18 cellular contexts compared by ENCODE assay signal in the genomic region with DNA sequence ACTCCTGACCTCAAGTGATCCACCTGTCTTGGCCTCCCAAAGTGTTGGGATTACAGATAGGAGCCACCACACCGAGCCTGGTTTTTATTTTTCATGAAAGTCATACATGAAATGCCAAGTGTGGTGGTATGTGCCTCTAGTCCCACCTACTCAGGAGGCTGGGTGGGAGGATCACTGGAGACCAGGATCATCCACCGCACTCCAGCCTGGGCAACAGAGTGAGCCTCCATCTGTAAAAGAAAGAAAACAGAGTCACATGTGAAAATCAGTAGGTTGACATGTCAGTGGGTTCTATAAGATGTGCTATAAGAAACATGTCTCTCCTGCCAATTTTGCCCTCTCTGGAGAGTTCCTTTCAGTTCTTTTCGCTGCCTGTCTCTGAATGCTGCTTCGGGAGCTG. TPM values are rescaled to one million over a fixed set of nuclear protein-coding genes. Genes with fewer than 3 reads are reported as not detected.
A peak's percentile ranks its signal among the peaks of the same experiment; 100 is the strongest.
DNase-seq lines count a peak whose midpoint lies in the region; ATAC-seq and TF ChIP-seq lines count a peak whose summit lies in the region.
"Had no signal": no experiment of that assay in that cellular context is flagged by ENCODE, and none has a peak within 500 bp of the region (broad histone marks: within the 10 kb centered on the region; RNA-seq: fewer than 3 reads in every experiment).

No MANE protein-coding gene starts in this region.

- intact Hi-C loops in spleen (cut with DNase I; ENCODE audit: low total_unique reads): no loop called here

- H3K27me3 Mint-ChIP-seq in HFFc6 (ENCODE audit: insufficient read depth): no peaks in the 10 kb centered on the region; the same call in 1 of the 2 replicates
- H3K27me3 Mint-ChIP-seq in endodermal cell (ENCODE audit: insufficient read depth): no peaks in the 10 kb centered on the region
- H3K27me3 Mint-ChIP-seq: CD4-positive, alpha-beta memory T cell had no signal

- H3K4me3 Mint-ChIP-seq in HFFc6 (no peak overlapping the region), endodermal cell (no peak overlapping the region)
- H3K4me3 Mint-ChIP-seq: CD4-positive, alpha-beta memory T cell had no signal

- H3K27ac ChIP-seq in RWPE2 (ENCODE audit: poor library complexity, severe bottlenecking) (peak overlapping the region; percentile 15), endodermal cell (ENCODE audit: low read depth, low read length) (no peak overlapping the region), spleen (no peak overlapping the region)

- 91 to 95% methylated on average over 4 of the region's 4 CpGs for WGBS in endodermal cell (ENCODE audit: insufficient coverage in 1 of 2, insufficient read length in 1 of 2), 2 experiments
- WGBS in spleen, 5 donors: 95 to 100% (median 97%) methylated on average over 4 of the region's 4 CpGs

- no peak overlapping the region for H3K9ac ChIP-seq in endodermal cell (ENCODE audit: extremely low read depth, low read length, poor library complexity, severe bottlenecking)
- H3K9ac ChIP-seq: SK-N-SH had no signal

- H3K4me3 ChIP-seq in RWPE2 (ENCODE audit: severe bottlenecking): no peak overlapping the region
- H3K4me3 ChIP-seq in endodermal cell (ENCODE audit: low read length): no peak overlapping the region
- H3K4me3 ChIP-seq in spleen: no peak overlapping the region
- H3K4me3 ChIP-seq: HAP-1 had no signal

- H3K36me3 ChIP-seq in RWPE2 (ENCODE audit: low read depth) (no peaks in the 10 kb centered on the region), endodermal cell (ENCODE audit: control insufficient read depth, insufficient read depth, low read length) (no peaks in the 10 kb centered on the region), spleen (peaks cover 0 to 47% (median 0%) of the 10 kb centered on the region in 6 donors)
- H3K36me3 ChIP-seq: BE2C, HAP-1 had no signal

- H3K27ac Mint-ChIP-seq in HFFc6 (peak overlapping the region; percentile 73), endodermal cell (peak overlapping the region; percentile 70)
- H3K27ac Mint-ChIP-seq: CD4-positive, alpha-beta memory T cell had no signal

- H3K27me3 ChIP-seq in RWPE2 (ENCODE audit: insufficient read depth, poor library complexity, severe bottlenecking) (no peaks in the 10 kb centered on the region), endodermal cell (ENCODE audit: control insufficient read depth, insufficient read depth, low read length, poor library complexity, severe bottlenecking) (no peaks in the 10 kb centered on the region), spleen (replicated peaks in 1 of 7) (no peaks in the 10 kb centered on the region)
- H3K27me3 ChIP-seq: BE2C had no signal

- DNase-seq in HFFc6 (no peak), RWPE2 (ENCODE audit: low spot score) (peak; percentile 34), endodermal cell (no peak), spleen (peak; percentile 5), NOMO-1 treated with DMSO at 0.1 percent for 48 hours (lab: John Stamatoyannopoulos, UW; ENCODE audit: unreplicated experiment) (no peak), cerebellar nuclear complex (lab: John Stamatoyannopoulos, UW) (no peak)
- DNase-seq in stimulated activated CD4-positive, alpha-beta T cell treated with anti-CD3 and anti-CD28 coated beads, Interleukin-15, amount 100 ng/mL, for 24 hours: no peak
- DNase-seq: BE2C; CD4-positive, alpha-beta memory T cell; DMS79; MV-4-11; NCI-H1417; NCI-H187 treated with DMSO at 0.1 percent for 48 hours; NCI-H446 treated with DMSO at 0.1 percent for 48 hours; NK-92 treated with Interleukin-12 subunit alpha and Interleukin-12 subunit beta, amount 100 ng/mL, for 24 hours; Right ventricle myocardium superior; SK-N-SH had no signal

- peaks cover 11% of the 10 kb centered on the region for H3K4me1 ChIP-seq in RWPE2 (ENCODE audit: insufficient read depth, poor library complexity, severe bottlenecking)
- H3K4me1 ChIP-seq in endodermal cell (ENCODE audit: control insufficient read depth, insufficient read depth, low read length): no peaks in the 10 kb centered on the region
- H3K4me1 ChIP-seq in spleen: peaks cover 0 to 10% (median 6%) of the 10 kb centered on the region in 6 donors
- H3K4me1 ChIP-seq: BE2C, HAP-1 had no signal

- no peak for TF ChIP-seq CTCF in HFFc6 (IDR thresholded peaks at IDR 0.05)
- TF ChIP-seq CTCF in RWPE2 (IDR thresholded peaks at IDR 0.05; ENCODE audit: poor library complexity, severe bottlenecking): no peak
- no peak for TF ChIP-seq CTCF in endodermal cell (conservative IDR thresholded peaks at IDR 0.05)
- TF ChIP-seq CTCF in spleen (IDR thresholded peaks at IDR 0.05 in 8 of 11, conservative IDR thresholded peaks at IDR 0.05 in 3 of 11): no peak

- H3K9me3 ChIP-seq in RWPE2 (ENCODE audit: severe bottlenecking): no peaks in the 10 kb centered on the region
- H3K9me3 ChIP-seq in endodermal cell (ENCODE audit: control insufficient read depth, low read length): peaks cover 4% of the 10 kb centered on the region
- H3K9me3 ChIP-seq in spleen: peaks cover 0 to 9% (median 5%) of the 10 kb centered on the region in 8 donors
- H3K9me3 ChIP-seq: BE2C, HAP-1, SK-N-SH had no signal

- TF ChIP-seq POLR2A in spleen (IDR thresholded peaks at IDR 0.05): no peak

- peaks cover 15% of the 10 kb centered on the region for H3K4me1 Mint-ChIP-seq in HFFc6 (ENCODE audit: low read depth)
- peaks cover 4% of the 10 kb centered on the region for H3K4me1 Mint-ChIP-seq in endodermal cell

- no peaks in the 10 kb centered on the region for H3K9me3 Mint-ChIP-seq in HFFc6
- H3K9me3 Mint-ChIP-seq in endodermal cell: peaks cover 13% of the 10 kb centered on the region

- H3K36me3 Mint-ChIP-seq in HFFc6 (ENCODE audit: low read depth): no peaks in the 10 kb centered on the region
- H3K36me3 Mint-ChIP-seq in endodermal cell (ENCODE audit: low read depth): peaks cover 30% of the 10 kb centered on the region

- no peak; the same call in 1 of the 3 replicates for ATAC-seq in RWPE2 (ENCODE audit: low read depth)

RNA-seq across cellular contexts. Expression of gene ANKRD9, which starts 28.2 kb away (rescaled TPM):
- 10 to 100 TPM; 13.4 to 18.0 (median 15.6) TPM for total RNA-seq in HFFc6 (2021; fragmentation: NEBNext Ultra II Directional; extraction: Animal tissue kit (Norgen Biotek cat#: 25700))
- 10 to 100 TPM; 32.7 to 38.9 TPM for total RNA-seq in endodermal cell
- polyA plus RNA-seq in endodermal cell (2013, experiment 1 of 2): 28.5 TPM
- polyA plus RNA-seq in endodermal cell (2013, experiment 2 of 2): 27.2 TPM
- total RNA-seq in spleen: 10 to 100 TPM in 6 of 7 donors, 1 to 10 TPM in 1; 8.6 to 24.0 (median 15.7) TPM
- polyA plus RNA-seq in spleen: 1 to 10 TPM; 2.2 to 4.9 (median 2.3) TPM

Comparison
In these comparisons a context has a peak if more than half of its experiments do, and no peak if none do; other contexts are left out.
1. DNase-seq: peak in RWPE2 (single experiment) and spleen (single experiment); none in HFFc6 (single experiment), endodermal cell (single experiment), NOMO-1 treated with DMSO at 0.1 percent for 48 hours (single experiment), stimulated activated CD4-positive, alpha-beta T cell treated with anti-CD3 and anti-CD28 coated beads, Interleukin-15, amount 100 ng/mL, for 24 hours (single experiment) and cerebellar nuclear complex (0 of 2).